In genomic region chr1:223000549-223001135, GRCh38 we compare ENCODE assay signal across 1 cellular context.
TF ChIP-seq lines count a peak whose summit lies in the region.

No MANE protein-coding gene starts in this region.

TF ChIP-seq in HepG2, 621 proteins besides CTCF, POLR2A, EP300 and RAD21 (continued from another document):
- TF ChIP-seq HOMEZ (CRISPR knock-in tag; IDR thresholded peaks at IDR 0.05; ENCODE audit: low read depth), result peak; percentile 63; the same call in 1 of the 2 replicates
TF ChIP-seq in HepG2: peak in this region for 24.
